Comparison of ENCODE assay signal across 1 cellular context in genomic region chr19:54551950-54552912, GRCh38.
TF ChIP-seq lines count a peak whose summit lies in the region.

No MANE protein-coding gene starts in this region.

TF ChIP-seq in GM12878, 131 proteins besides CTCF, POLR2A, EP300 and RAD21 (continued from another document):
- TF ChIP-seq RELB (IDR thresholded peaks at IDR 0.05; ENCODE audit: low read depth) (no peak), ATF7 (IDR thresholded peaks at IDR 0.05; ENCODE audit: low read depth) (0 out of 2 replicates have a peak, but pooled peaks have one; percentile 15), USF1 (IDR thresholded peaks at IDR 0.05; ENCODE audit: borderline replicate concordance, extremely low read length, insufficient read depth, low read depth, low read length) (peak; percentile 87), FOXM1 (IDR thresholded peaks at IDR 0.05; ENCODE audit: low read depth, low read length) (no peak), YBX1 (IDR thresholded peaks at IDR 0.05) (no peak), LARP7 (IDR thresholded peaks at IDR 0.05) (no peak), SRF (IDR thresholded peaks at IDR 0.05; ENCODE audit: low read depth in 2 of 2, low read length in 2 of 2) (no peak), POLR2AphosphoS2 (IDR thresholded peaks at IDR 0.05; ENCODE audit: low read depth, low read length) (no peak), CBX5 (IDR thresholded peaks at IDR 0.05; ENCODE audit: low read depth) (no peak), PRDM15 (CRISPR knock-in tag; IDR thresholded peaks at IDR 0.05) (no peak), MYC (IDR thresholded peaks at IDR 0.05; ENCODE audit: insufficient read depth, insufficient read length, insufficient replicate concordance, low read length, severe bottlenecking) (no peak), ZNF622 (IDR thresholded peaks at IDR 0.05) (no peak), E4F1 (IDR thresholded peaks at IDR 0.05; ENCODE audit: borderline replicate concordance, partially characterized antibody) (no peak), ZNF274 (IDR thresholded peaks at IDR 0.05; ENCODE audit: insufficient read depth, insufficient read length) (no peak), STAT3 (IDR thresholded peaks at IDR 0.05; ENCODE audit: low read depth, low read length) (no peak), SUZ12 (IDR thresholded peaks at IDR 0.05; ENCODE audit: unreplicated experiment) (no peak), CHD1 (IDR thresholded peaks at IDR 0.05; ENCODE audit: low read depth, low read length) (no peak), IKZF2 (IDR thresholded peaks at IDR 0.05) (no peak), ZNF24 (IDR thresholded peaks at IDR 0.05) (no peak), NFIC (IDR thresholded peaks at IDR 0.05; ENCODE audit: low read depth, low read length) (no peak), BHLHE40 (IDR thresholded peaks at IDR 0.05; ENCODE audit: borderline replicate concordance in 1 of 2, low read depth in 2 of 2, low read length in 1 of 2) (peak; percentile 92 to 93), RB1 (IDR thresholded peaks at IDR 0.05; ENCODE audit: borderline replicate concordance) (peak; percentile 29; the same call in 1 of the 2 replicates), MEF2A (IDR thresholded peaks at IDR 0.05; ENCODE audit: insufficient read depth, low read depth, low read length) (no peak), FOXK2 (IDR thresholded peaks at IDR 0.05) (no peak), TCF7 (IDR thresholded peaks at IDR 0.05; ENCODE audit: borderline replicate concordance) (no peak), ZBTB40 (IDR thresholded peaks at IDR 0.05; ENCODE audit: borderline replicate concordance) (no peak), MXI1 (IDR thresholded peaks at IDR 0.05; ENCODE audit: low read depth, low read length) (no peak), CHD2 (IDR thresholded peaks at IDR 0.05; ENCODE audit: borderline replicate concordance, low read depth, low read length) (no peak), ESRRA (IDR thresholded peaks at IDR 0.05; ENCODE audit: low read length) (no peak), MEF2B (IDR thresholded peaks at IDR 0.05; ENCODE audit: partially characterized antibody, poor library complexity, severe bottlenecking) (peak; percentile 98), PKNOX1 (IDR thresholded peaks at IDR 0.05) (no peak), SP1 (IDR thresholded peaks at IDR 0.05; ENCODE audit: low read depth, low read length) (no peak), TARDBP (IDR thresholded peaks at IDR 0.05; ENCODE audit: borderline replicate concordance) (no peak), EED (IDR thresholded peaks at IDR 0.05; ENCODE audit: low read depth) (no peak), YY1 (IDR thresholded peaks at IDR 0.05; ENCODE audit: low read depth, low read length) (no peak), GATAD2B (conservative IDR thresholded peaks at IDR 0.05; ENCODE audit: low read depth) (peak; percentile 93)
